ENCODE assay signal across 8 cellular contexts in the genomic region with DNA sequence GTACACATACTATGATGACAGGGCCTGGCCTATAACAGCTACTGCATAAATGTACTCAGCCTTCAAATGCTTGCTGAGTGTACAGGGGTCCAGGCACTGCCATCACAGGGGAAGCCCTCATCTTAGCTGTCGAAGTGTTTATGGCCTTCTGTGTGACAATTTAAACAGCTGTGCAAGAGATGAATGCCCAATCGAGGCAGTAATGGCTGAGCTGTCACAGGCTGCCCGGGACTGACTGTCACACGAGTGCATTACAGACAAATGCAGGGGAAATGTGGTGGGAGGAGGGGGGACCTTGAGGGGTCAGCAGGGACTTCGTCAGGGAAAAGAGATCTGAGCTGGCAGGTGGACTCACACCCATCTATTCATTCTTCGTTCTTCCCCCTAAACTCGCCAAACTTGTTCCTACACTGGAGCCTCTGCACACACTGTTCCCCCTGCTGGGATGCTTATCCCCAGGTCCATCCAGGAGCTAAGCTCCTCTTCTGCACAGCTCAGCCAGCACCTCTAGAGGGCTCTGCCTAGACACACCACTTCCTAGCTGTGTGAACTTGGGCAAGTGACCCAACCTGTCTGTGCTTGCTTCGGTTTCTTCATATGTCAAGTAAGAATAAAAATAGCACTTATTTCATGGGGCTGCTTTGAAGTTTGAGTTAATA.
A peak's percentile ranks its signal among the peaks of the same experiment; 100 is the strongest.
DNase-seq lines count a peak whose midpoint lies in the region; ATAC-seq and TF ChIP-seq lines count a peak whose summit lies in the region.

No MANE protein-coding gene starts in this region.

- H3K27ac ChIP-seq in DND-41 (ENCODE audit: low read length) = no peak overlapping the region

- H3K79me2 ChIP-seq in DND-41 (ENCODE audit: insufficient read depth, low read length) = no peaks in the 10 kb centered on the region

- DNase-seq in DND-41 (peak; percentile 59), HEK293T (ENCODE audit: extremely low spot score) (peak; percentile 53), SHP77 (lab: John Stamatoyannopoulos, UW) (peak; percentile 32 to 38), islet precursor cell (peak; percentile 88), OCI-M2 (lab: John Stamatoyannopoulos, UW; ENCODE audit: unreplicated experiment) (no peak), NCI-H1048 (lab: John Stamatoyannopoulos, UW) (no peak)
- no peak for DNase-seq in activated effector memory CD4-positive, alpha-beta T cell treated with anti-CD3 and anti-CD28 coated beads, Interleukin-2, amount 50 U/mL, for 16 hours

- H3K4me2 ChIP-seq in DND-41 (ENCODE audit: insufficient read depth, low read length) = no peak overlapping the region

- no peak overlapping the region for H3K4me3 ChIP-seq in DND-41 (ENCODE audit: low read depth in 1 of 2, low read length in 2 of 2)

- CTCF ChIA-PET in HEK293T (lab: Yijun Ruan, JAX) = interaction anchor here (0.6 to 1.3 kb wide), 3 partner anchors 15 to 1041 kb away, joined by 3 to 5 read pairs (median 3); no protein-coding TSS in a partner anchor

- TF ChIP-seq CTCF in DND-41 (IDR thresholded peaks at IDR 0.05; ENCODE audit: borderline replicate concordance, extremely low read depth, low read length, poor library complexity, severe bottlenecking) = peak; percentile 82

- ATAC-seq in DND-41 (ENCODE audit: insufficient read depth, low read depth) (peak; percentile 94), HG03159 (IDR thresholded peaks at IDR 0.05; ENCODE audit: unreplicated experiment) (no peak)

- H3K27me3 ChIP-seq in DND-41 (ENCODE audit: insufficient read depth, low read length, poor library complexity) = no peaks in the 10 kb centered on the region

- H3K36me3 ChIP-seq in DND-41 (ENCODE audit: insufficient read depth, low read length) = no peaks in the 10 kb centered on the region

- no peak overlapping the region for H2AFZ ChIP-seq in DND-41 (ENCODE audit: low read depth, low read length)

- POLR2A ChIA-PET in HEK293T (lab: Yijun Ruan, JAX) = no interaction called here

- no peaks in the 10 kb centered on the region for H4K20me1 ChIP-seq in DND-41 (ENCODE audit: insufficient read depth, low read length)

- H3K9me3 ChIP-seq in DND-41 (ENCODE audit: insufficient read depth, low read length, severe bottlenecking) = no peaks in the 10 kb centered on the region

- peaks cover 15% of the 10 kb centered on the region for H3K4me1 ChIP-seq in DND-41 (ENCODE audit: insufficient read depth, low read length)

- no peak overlapping the region for H3K9ac ChIP-seq in DND-41 (ENCODE audit: low read depth, low read length)

TF ChIP-seq in HEK293T, 16 proteins besides CTCF, POLR2A, EP300 and RAD21:
- no peak for TF ChIP-seq NFRKB (IDR thresholded peaks at IDR 0.05)
- TF ChIP-seq SP1 (IDR thresholded peaks at IDR 0.05) = no peak
- no peak for TF ChIP-seq TARDBP (IDR thresholded peaks at IDR 0.05)

Comparison
In these comparisons a context has a peak if more than half of its experiments do, and no peak if none do; other contexts are left out.
1. DNase-seq: peak in DND-41 (single experiment), HEK293T (single experiment), SHP77 (2 of 2) and islet precursor cell (single experiment); none in OCI-M2 (single experiment), activated effector memory CD4-positive, alpha-beta T cell treated with anti-CD3 and anti-CD28 coated beads, Interleukin-2, amount 50 U/mL, for 16 hours (single experiment) and NCI-H1048 (single experiment).